ENCODE assay signal across 8 cellular contexts in the genomic region with DNA sequence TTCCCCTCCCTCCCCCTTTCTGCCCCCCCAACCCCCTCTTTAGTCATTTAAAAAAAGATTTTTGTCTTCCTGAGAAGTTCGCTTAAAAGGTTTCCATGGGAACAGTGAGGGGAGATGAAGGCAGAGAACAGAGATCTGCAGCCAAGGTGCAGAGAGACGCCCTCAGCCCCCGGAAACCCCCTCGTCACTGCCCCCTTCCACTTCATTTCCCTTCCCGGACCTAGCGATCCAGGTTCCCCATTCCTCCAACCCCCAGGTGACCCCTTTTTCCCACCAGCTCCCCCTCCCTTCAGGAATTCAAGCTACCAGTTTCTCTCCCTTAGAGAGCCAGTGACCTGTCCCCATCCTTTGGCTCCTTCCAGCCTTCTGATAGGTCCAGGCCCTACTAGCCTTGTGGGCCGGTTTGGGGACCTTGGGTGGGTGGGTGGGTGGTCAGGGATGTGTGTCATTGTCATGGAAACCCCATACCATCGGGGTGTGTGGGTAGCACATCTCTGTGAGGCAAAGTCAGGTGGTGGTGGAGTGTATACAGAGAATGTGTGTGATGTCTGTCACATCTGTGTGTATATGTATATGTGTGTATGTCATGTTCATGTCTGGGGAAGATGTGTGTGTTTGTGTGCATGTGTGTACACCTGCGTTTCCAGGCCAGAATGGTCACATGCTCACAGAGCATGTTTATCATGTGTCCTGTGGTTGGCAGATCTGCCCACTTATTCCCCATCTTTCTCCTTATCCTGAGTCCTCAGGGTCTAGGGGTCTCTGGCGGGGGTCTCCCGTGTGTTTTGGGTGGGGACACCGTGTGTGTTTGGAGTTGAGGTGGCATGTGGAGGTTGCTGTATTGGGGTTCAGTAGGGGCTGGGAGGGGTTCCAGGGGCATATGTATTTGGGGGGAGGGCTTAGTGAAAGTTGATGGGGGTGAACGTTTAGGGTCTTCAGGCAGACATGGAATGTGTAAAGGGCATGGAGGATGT. TPM values are rescaled to one million over a fixed set of nuclear protein-coding genes. Genes with fewer than 3 reads are reported as not detected.
DNase-seq lines count a peak whose midpoint lies in the region; ATAC-seq and TF ChIP-seq lines count a peak whose summit lies in the region.

No MANE protein-coding gene starts in this region.

- no peak for ATAC-seq in right lobe of liver
- no peak for ATAC-seq in left lobe of liver

- H2AFZ ChIP-seq in Loucy (ENCODE audit: low read length) = no peak overlapping the region

- peak overlapping the region; percentile 84 for H3K4me3 ChIP-seq in Loucy (ENCODE audit: low read length, poor library complexity, severe bottlenecking)
- peak overlapping the region; percentile 55 for H3K4me3 ChIP-seq in astrocyte of the spinal cord (ENCODE audit: low read depth, low read length)
- peak overlapping the region; percentile 38 to 66 (median 52) for H3K4me3 ChIP-seq in right lobe of liver
- H3K4me3 ChIP-seq in tibial nerve = peak overlapping the region; percentile 57 to 87 (median 65)

- H3K27me3 ChIP-seq in Loucy (ENCODE audit: insufficient read depth, low read length, poor library complexity, severe bottlenecking) = no peaks in the 10 kb centered on the region
- no peaks in the 10 kb centered on the region for H3K27me3 ChIP-seq in right lobe of liver
- H3K27me3 ChIP-seq in tibial nerve = no peaks in the 10 kb centered on the region

- H3K27ac ChIP-seq in right lobe of liver (peak overlapping the region; percentile 74 to 87 (median 74)), tibial nerve (peak overlapping the region; percentile 82 to 99 (median 91))

- no peaks in the 10 kb centered on the region for H3K36me3 ChIP-seq in Loucy (ENCODE audit: insufficient read depth, low read length)
- H3K36me3 ChIP-seq in right lobe of liver = no peaks in the 10 kb centered on the region
- no peaks in the 10 kb centered on the region for H3K36me3 ChIP-seq in tibial nerve

- no peak for TF ChIP-seq CTCF in Loucy (conservative IDR thresholded peaks at IDR 0.05; ENCODE audit: low read length)
- no peak for TF ChIP-seq CTCF in astrocyte of the spinal cord (IDR thresholded peaks at IDR 0.05; ENCODE audit: low read depth, low read length)
- no peak for TF ChIP-seq CTCF in right lobe of liver (IDR thresholded peaks at IDR 0.05)
- no peak for TF ChIP-seq CTCF in tibial nerve (IDR thresholded peaks at IDR 0.05)

- H3K9me2 ChIP-seq in Loucy (replicated peaks; ENCODE audit: low read depth, low read length) = no peaks in the 10 kb centered on the region

- WGBS in right lobe of liver (ENCODE audit: insufficient coverage, low coverage, low lambda C conversion rate, missing lambda C conversion rate) = 10% methylated on average over 13 of the region's 13 CpGs
- WGBS in tibial nerve, 2 donors = 1 to 7% methylated on average over 13 of the region's 13 CpGs

- intact Hi-C loops in right lobe of liver (cut with DNase I) = no loop called here

- no peak for TF ChIP-seq POLR2A in right lobe of liver (IDR thresholded peaks at IDR 0.05)
- TF ChIP-seq POLR2A in tibial nerve (IDR thresholded peaks at IDR 0.05) = no peak

- DNase-seq in CD1c-positive myeloid dendritic cell (ENCODE audit: extremely low spot score) = peak; percentile 53
- DNase-seq in astrocyte of the spinal cord (ENCODE audit: low read depth, low spot score) = no peak
- DNase-seq in right lobe of liver = no peak
- no peak for DNase-seq in tibial nerve (ENCODE audit: low spot score in 2 of 2)
- DNase-seq in left lobe of liver (ENCODE audit: low spot score) = no peak
- DNase-seq in foreskin melanocyte = no peak
- no peak for DNase-seq in NCI-H1105 (lab: John Stamatoyannopoulos, UW)

- TF ChIP-seq EP300 in tibial nerve (IDR thresholded peaks at IDR 0.05) = no peak

- H3K4me1 ChIP-seq in Loucy (ENCODE audit: insufficient read depth, low read length, poor library complexity, severe bottlenecking) (peaks cover 46% of the 10 kb centered on the region), right lobe of liver (peaks cover 0 to 24% (median 0%) of the 10 kb centered on the region in 4 donors), tibial nerve (peaks cover 0 to 64% (median 44%) of the 10 kb centered on the region in 4 donors)

- H3K4me2 ChIP-seq in Loucy (ENCODE audit: low read depth, low read length, poor library complexity, severe bottlenecking) = peak overlapping the region; percentile 91

- in situ Hi-C loops in astrocyte of the spinal cord (cut with HindIII; ENCODE audit: low sequenced_read_pairs) = no loop called here

- H3K79me2 ChIP-seq in Loucy (ENCODE audit: insufficient read depth, low read length) = peaks cover 26% of the 10 kb centered on the region; the same call in 1 of the 2 replicates

- peak overlapping the region; percentile 34 for H3K9ac ChIP-seq in Loucy (ENCODE audit: low read depth, low read length, poor library complexity, severe bottlenecking)

- H3K9me3 ChIP-seq in Loucy (ENCODE audit: insufficient read depth, low read depth, low read length) (no peaks in the 10 kb centered on the region), right lobe of liver (no peaks in the 10 kb centered on the region), tibial nerve (no peaks in the 10 kb centered on the region)

- H3F3A ChIP-seq in Loucy (ENCODE audit: low read depth) = 0 out of 2 replicates have a peak, but pooled peaks cover 4% of the 10 kb centered on the region

- peaks cover 25% of the 10 kb centered on the region for H4K20me1 ChIP-seq in Loucy (ENCODE audit: insufficient read depth, low read length, poor library complexity, severe bottlenecking)

RNA-seq across cellular contexts. Expression of a gene that starts 7.0 kb away (rescaled TPM):
- total RNA-seq in right lobe of liver (1 to 10 TPM; 1.8 to 4.1 (median 2.8) TPM), tibial nerve (10 to 100 TPM; 13.0 to 29.7 (median 19.2) TPM), left lobe of liver (2.5 TPM)

RNA-seq across cellular contexts. Expression of a gene that starts 9.0 kb away (rescaled TPM):
- 100 to 1,000 TPM in 3 of 6 experiments, 10 to 100 TPM in 3; 81.4 to 114 (median 97.4) TPM for total RNA-seq in right lobe of liver
- 100 to 1,000 TPM; 110 to 161 (median 154) TPM for total RNA-seq in tibial nerve
- 104 TPM for total RNA-seq in left lobe of liver

RNA-seq across cellular contexts. Expression of a gene that starts 16.1 kb away (rescaled TPM):
- 10 to 100 TPM; 14.7 to 21.3 (median 18.3) TPM for total RNA-seq in right lobe of liver
- total RNA-seq in tibial nerve = 100 to 1,000 TPM in 1 of 4 donors, 10 to 100 TPM in 3; 63.3 to 101 (median 83.3) TPM
- total RNA-seq in left lobe of liver = 20.7 TPM

RNA-seq across cellular contexts. Expression of a gene that starts 27.5 kb away (rescaled TPM):
- total RNA-seq in right lobe of liver (1 to 10 TPM; 2.5 to 3.8 (median 2.9) TPM), tibial nerve (1 to 10 TPM; 3.1 to 3.7 (median 3.4) TPM), left lobe of liver (2.9 TPM)

RNA-seq across cellular contexts. Expression of a gene that starts 35.3 kb away (rescaled TPM):
- total RNA-seq in right lobe of liver (1 to 10 TPM in 3 of 6 experiments, under 1 TPM in 2, not detected in 1; 0.29 to 4.4 (median 1.3) TPM), tibial nerve (1 to 10 TPM in 3 of 4 donors, under 1 TPM in 1; 0.42 to 3.6 (median 2.1) TPM), left lobe of liver (0.38 TPM)
